4 cellular contexts compared by ENCODE assay signal in genomic region chr7:30493231-30493630, GRCh38.
TF ChIP-seq lines count a peak whose summit lies in the region.

No MANE protein-coding gene starts in this region.

TF ChIP-seq in GM12891, 5 proteins besides CTCF, POLR2A, EP300 and RAD21:
- no peak for TF ChIP-seq SPI1 (IDR thresholded peaks at IDR 0.05; ENCODE audit: low read depth, low read length)
- no peak for TF ChIP-seq POU2F2 (IDR thresholded peaks at IDR 0.05; ENCODE audit: low read depth, low read length)
- no peak for TF ChIP-seq POLR2AphosphoS5 (IDR thresholded peaks at IDR 0.05; ENCODE audit: low read depth, low read length)
- no peak for TF ChIP-seq TAF1 (IDR thresholded peaks at IDR 0.05; ENCODE audit: low read depth, low read length)
- TF ChIP-seq PAX5 (IDR thresholded peaks at IDR 0.05; ENCODE audit: insufficient read depth, low read length, severe bottlenecking): no peak

TF ChIP-seq in GM12878, 131 proteins besides CTCF, POLR2A, EP300 and RAD21:
- TF ChIP-seq CBX5 (IDR thresholded peaks at IDR 0.05; ENCODE audit: low read depth) (no peak), ZNF217 (IDR thresholded peaks at IDR 0.05) (0 out of 2 replicates have a peak, but pooled peaks have one; percentile 30), BCL11A (IDR thresholded peaks at IDR 0.05; ENCODE audit: low read depth, low read length) (0 out of 2 replicates have a peak, but pooled peaks have one; percentile 14), ZNF687 (IDR thresholded peaks at IDR 0.05) (peak; percentile 54), GATAD2B (conservative IDR thresholded peaks at IDR 0.05; ENCODE audit: low read depth) (0 out of 2 replicates have a peak, but pooled peaks have one; percentile 26), ZSCAN29 (IDR thresholded peaks at IDR 0.05) (no peak), IKZF2 (IDR thresholded peaks at IDR 0.05) (peak; percentile 84 to 85; a peak in 3 of 4 replicates), NR2F1 (conservative IDR thresholded peaks at IDR 0.05) (0 out of 2 replicates have a peak, but pooled peaks have one; percentile 38), MTA2 (IDR thresholded peaks at IDR 0.05; ENCODE audit: low read depth) (peak; percentile 79), SIN3A (IDR thresholded peaks at IDR 0.05; ENCODE audit: low read depth, low read length) (no peak), DPF2 (IDR thresholded peaks at IDR 0.05) (peak; percentile 67; the same call in 1 of the 2 replicates), BRCA1 (IDR thresholded peaks at IDR 0.05; ENCODE audit: low read depth, low read length) (no peak), RELB (IDR thresholded peaks at IDR 0.05; ENCODE audit: low read depth) (peak; percentile 32; the same call in 1 of the 2 replicates), IKZF1 (conservative IDR thresholded peaks at IDR 0.05) (peak; percentile 77)

TF ChIP-seq in liver, 16 proteins besides CTCF, POLR2A, EP300 and RAD21:
- peak; percentile 49 for TF ChIP-seq SP1 (IDR thresholded peaks at IDR 0.05)
- TF ChIP-seq HNF4A (conservative IDR thresholded peaks at IDR 0.05): peak; percentile 35 to 57
- no peak for TF ChIP-seq GABPA (IDR thresholded peaks at IDR 0.05 in 1 of 2, conservative IDR thresholded peaks at IDR 0.05 in 1 of 2)
- TF ChIP-seq TAF1 (conservative IDR thresholded peaks at IDR 0.05): no peak
- no peak for TF ChIP-seq REST (IDR thresholded peaks at IDR 0.05)
- TF ChIP-seq FOXA2 (IDR thresholded peaks at IDR 0.05): no peak
- no peak for TF ChIP-seq ZBTB33 (IDR thresholded peaks at IDR 0.05)

TF ChIP-seq in SK-N-SH, 30 proteins besides CTCF, POLR2A, EP300 and RAD21:
- TF ChIP-seq MAX (IDR thresholded peaks at IDR 0.05; ENCODE audit: low read depth) (no peak), TEAD4 (IDR thresholded peaks at IDR 0.05; ENCODE audit: borderline replicate concordance, insufficient read depth) (no peak), MEF2A (IDR thresholded peaks at IDR 0.05; ENCODE audit: borderline replicate concordance, low read depth) (no peak), REST (IDR thresholded peaks at IDR 0.05; ENCODE audit: low read depth, low read length) (no peak), TCF12 (IDR thresholded peaks at IDR 0.05) (no peak), NFIC (IDR thresholded peaks at IDR 0.05; ENCODE audit: borderline replicate concordance) (no peak), GABPA (IDR thresholded peaks at IDR 0.05; ENCODE audit: low read depth) (no peak), MXI1 (IDR thresholded peaks at IDR 0.05; ENCODE audit: low read depth, low read length) (no peak), ZBTB33 (IDR thresholded peaks at IDR 0.05; ENCODE audit: borderline replicate concordance, low read depth) (no peak), FOXJ3 (CRISPR knock-in tag; IDR thresholded peaks at IDR 0.05) (no peak), TAF1 (IDR thresholded peaks at IDR 0.05; ENCODE audit: borderline replicate concordance, low read depth, low read length) (no peak), NRF1 (IDR thresholded peaks at IDR 0.05; ENCODE audit: low read depth, low read length) (no peak), SMC3 (IDR thresholded peaks at IDR 0.05; ENCODE audit: low read depth, low read length) (no peak)
